ENCODE assay signal across 25 cellular contexts in genomic region chr3:63876260-63876659, GRCh38. TPM values are rescaled to one million over a fixed set of nuclear protein-coding genes. Genes with fewer than 3 reads are reported as not detected.
DNase-seq lines count a peak whose midpoint lies in the region; ATAC-seq and TF ChIP-seq lines count a peak whose summit lies in the region.
"Had no signal": no experiment of that assay in that cellular context is flagged by ENCODE, and none has a peak within 500 bp of the region (broad histone marks: within the 10 kb centered on the region; RNA-seq: fewer than 3 reads in every experiment).

No MANE protein-coding gene starts in this region.

- no peak overlapping the region for H3K4me3 ChIP-seq in dorsolateral prefrontal cortex
- H3K4me3 ChIP-seq: HAP-1, PC-9, SJSA1 had no signal

- CTCF ChIA-PET in HEK293T (lab: Yijun Ruan, JAX): no interaction called here

- H3K4me1 Mint-ChIP-seq in T-helper 17 cell (peaks cover 47% of the 10 kb centered on the region), osteocyte (ENCODE audit: unreplicated experiment) (peaks cover 32% of the 10 kb centered on the region)

- no peak for TF ChIP-seq CTCF in osteocyte (IDR thresholded peaks at IDR 0.05)
- TF ChIP-seq CTCF in dorsolateral prefrontal cortex (IDR thresholded peaks at IDR 0.05 in 54 of 56, conservative IDR thresholded peaks at IDR 0.05 in 2 of 56; ENCODE audit: low read depth in 1 of 56, partially characterized antibody in 56 of 56): no peak

- DNase-seq in HEK293T (ENCODE audit: extremely low spot score): no peak
- no peak for DNase-seq in T-helper 17 cell
- DNase-seq in left colon: no peak
- DNase-seq in osteocyte (ENCODE audit: extremely low spot score, unreplicated experiment): no peak
- no peak for DNase-seq in NCI-H2081 (lab: John Stamatoyannopoulos, UW)
- no peak for DNase-seq in HuH-7.5 (ENCODE audit: low spot score)
- no peak for DNase-seq in dorsolateral prefrontal cortex
- DNase-seq: CD8-positive, alpha-beta memory T cell; DND-41; GOT3; IMR-90; KG1; NCI-H1048; NCI-H1694; NCI-H2029 treated with DMSO at 0.1 percent for 48 hours; NCI-H526 treated with DMSO at 0.1 percent for 48 hours; PC-9; Right ventricle myocardium superior; RPMI8226 had no signal

- H3K27me3 ChIP-seq in dorsolateral prefrontal cortex: no peaks in the 10 kb centered on the region
- H3K27me3 ChIP-seq: SJSA1 had no signal

- H3K9me3 ChIP-seq in T-helper 17 cell (ENCODE audit: control insufficient read depth, low read length, poor library complexity, severe bottlenecking): no peaks in the 10 kb centered on the region
- H3K9me3 ChIP-seq: HAP-1, SJSA1 had no signal

- intact Hi-C loops in left colon (cut with DNase I, micrococcal nuclease): no loop called here
- intact Hi-C loops in dorsolateral prefrontal cortex (cut with DNase I): no loop called here

- H3K27me3 Mint-ChIP-seq in T-helper 17 cell (no peaks in the 10 kb centered on the region), osteocyte (ENCODE audit: unreplicated experiment) (no peaks in the 10 kb centered on the region)
- H3K27me3 Mint-ChIP-seq: B cell; CD8-positive, alpha-beta memory T cell had no signal

- ATAC-seq in T-helper 17 cell (no peak), left colon (peak; percentile 40)

- POLR2A ChIA-PET in HEK293T (lab: Yijun Ruan, JAX): interaction anchor here (0.7 to 2.5 kb wide), 2 partner anchors 8 to 12 kb away, joined by 4 to 8 read pairs; partner anchors contain the start of genes ATXN7 and THOC7

- no peak overlapping the region for H3K4me3 Mint-ChIP-seq in T-helper 17 cell
- no peak overlapping the region for H3K4me3 Mint-ChIP-seq in osteocyte (ENCODE audit: unreplicated experiment)
- H3K4me3 Mint-ChIP-seq: B cell had no signal

- H3K36me3 Mint-ChIP-seq in T-helper 17 cell (ENCODE audit: low read depth) (peaks cover 3% of the 10 kb centered on the region), osteocyte (ENCODE audit: unreplicated experiment) (no peaks in the 10 kb centered on the region)

- H3K27ac Mint-ChIP-seq in T-helper 17 cell: peak overlapping the region; percentile 65
- H3K27ac Mint-ChIP-seq in osteocyte (ENCODE audit: unreplicated experiment): peak overlapping the region; percentile 62
- H3K27ac Mint-ChIP-seq: B cell had no signal

- no peak overlapping the region for H3K27ac ChIP-seq in dorsolateral prefrontal cortex
- H3K27ac ChIP-seq: C4-2B, PC-9, SJSA1 had no signal

- no peaks in the 10 kb centered on the region for H3K9me3 Mint-ChIP-seq in osteocyte (ENCODE audit: unreplicated experiment)
- H3K9me3 Mint-ChIP-seq: CD8-positive, alpha-beta memory T cell had no signal

TF ChIP-seq in HEK293T, 16 proteins besides CTCF, POLR2A, EP300 and RAD21:
- TF ChIP-seq CTBP1 (IDR thresholded peaks at IDR 0.05; ENCODE audit: borderline replicate concordance): 0 out of 2 replicates have a peak, but pooled peaks have one; percentile 22
- no peak for TF ChIP-seq SP1 (IDR thresholded peaks at IDR 0.05)
- TF ChIP-seq, protein P1, sequence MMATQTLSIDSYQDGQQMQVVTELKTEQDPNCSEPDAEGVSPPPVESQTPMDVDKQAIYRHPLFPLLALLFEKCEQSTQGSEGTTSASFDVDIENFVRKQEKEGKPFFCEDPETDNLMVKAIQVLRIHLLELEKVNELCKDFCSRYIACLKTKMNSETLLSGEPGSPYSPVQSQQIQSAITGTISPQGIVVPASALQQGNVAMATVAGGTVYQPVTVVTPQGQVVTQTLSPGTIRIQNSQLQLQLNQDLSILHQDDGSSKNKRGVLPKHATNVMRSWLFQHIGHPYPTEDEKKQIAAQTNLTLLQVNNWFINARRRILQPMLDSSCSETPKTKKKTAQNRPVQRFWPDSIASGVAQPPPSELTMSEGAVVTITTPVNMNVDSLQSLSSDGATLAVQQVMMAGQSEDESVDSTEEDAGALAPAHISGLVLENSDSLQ (IDR thresholded peaks at IDR 0.05): peak; percentile 92
- no peak for TF ChIP-seq ZNF384 (IDR thresholded peaks at IDR 0.05)

RNA-seq across cellular contexts. Expression of gene ATXN7, which starts 12.6 kb away (rescaled TPM):
- 100 to 1,000 TPM; 165 to 205 TPM for total RNA-seq in T-helper 17 cell
- total RNA-seq in left colon: 10 to 100 TPM; 32.4 to 45.9 TPM
- total RNA-seq in osteocyte: 18.9 and 22.7 TPM in 2 replicates
- total RNA-seq in dorsolateral prefrontal cortex: 10 to 100 TPM; 31.6 to 64.8 (median 43.4) TPM

RNA-seq across cellular contexts. Expression of gene THOC7, which starts 12.7 kb away (rescaled TPM):
- total RNA-seq in T-helper 17 cell (10 to 100 TPM; 29.9 to 36.6 TPM), left colon (10 to 100 TPM; 54.0 to 62.1 TPM), osteocyte (55.0 and 59.4 TPM in 2 replicates), dorsolateral prefrontal cortex (10 to 100 TPM; 40.8 to 97.3 (median 68.6) TPM)

RNA-seq across cellular contexts. Expression of gene SCAANT1, which starts 35.9 kb away (rescaled TPM):
- 1 to 10 TPM in 1 of 2 donors, not detected in 1; 1.7 TPM for total RNA-seq in T-helper 17 cell
- not detected for total RNA-seq in left colon
- total RNA-seq in osteocyte: not detected in 2 replicates
- 1 to 10 TPM in 2 of 120 experiments, not detected in 118; 3.2 to 4.6 TPM for total RNA-seq in dorsolateral prefrontal cortex
- total RNA-seq: A673; CD8-positive, alpha-beta memory T cell; IMR-90; NCI-H460; PC-9; Right ventricle myocardium superior; SJSA1 had no signal

RNA-seq across cellular contexts. Expression of gene C3orf49, which starts 57.2 kb away (rescaled TPM):
- total RNA-seq in T-helper 17 cell (not detected), left colon (not detected), osteocyte (not detected in 2 replicates), dorsolateral prefrontal cortex (not detected)
- total RNA-seq: A673; B cell; CD8-positive, alpha-beta memory T cell; IMR-90; PC-9; Right ventricle myocardium superior; SJSA1 had no signal
